In the genomic region with DNA sequence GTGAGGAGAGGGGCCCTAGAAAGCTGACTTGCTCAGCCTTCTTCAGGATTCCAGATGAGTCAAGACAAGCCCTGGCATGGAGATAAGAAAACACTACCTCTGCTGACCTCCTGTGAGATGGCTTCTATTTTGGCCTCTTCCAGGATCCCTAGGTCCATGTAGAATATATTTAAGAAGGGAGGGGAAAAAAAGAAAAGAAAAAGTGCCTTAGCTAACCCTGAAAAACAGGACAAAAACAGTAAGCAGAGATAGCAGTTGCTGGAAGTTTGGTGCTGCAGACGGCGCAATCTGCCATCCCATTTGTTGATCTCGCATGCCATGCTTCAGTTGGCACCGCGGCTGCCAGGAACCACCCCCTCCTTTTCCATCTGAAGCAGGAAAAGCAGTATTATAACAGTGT, we compare ENCODE assay signal across 9 cellular contexts.
DNase-seq lines count a peak whose midpoint lies in the region; ATAC-seq and TF ChIP-seq lines count a peak whose summit lies in the region.
"Had no signal": no experiment of that assay in that cellular context is flagged by ENCODE, and none has a peak within 500 bp of the region (broad histone marks: within the 10 kb centered on the region; RNA-seq: fewer than 3 reads in every experiment).

No MANE protein-coding gene starts in this region.

- no peak overlapping the region for H2AFZ ChIP-seq in hepatocyte

- H3K4me3 ChIP-seq in ascending aorta (no peak overlapping the region), hepatocyte (no peak overlapping the region), skeletal muscle satellite cell (ENCODE audit: low read length) (no peak overlapping the region)
- no peak overlapping the region for H3K4me3 ChIP-seq in CD8-positive, alpha-beta T cell (ENCODE audit: low read depth, low read length)

- H3K36me3 Mint-ChIP-seq in glutamatergic neuron (ENCODE audit: unreplicated experiment) = no peaks in the 10 kb centered on the region
- H3K36me3 Mint-ChIP-seq in CD8-positive, alpha-beta T cell = no peaks in the 10 kb centered on the region

- H3K4me1 ChIP-seq in ascending aorta = peaks cover 8 to 44% of the 10 kb centered on the region in 2 donors
- peaks cover 35% of the 10 kb centered on the region for H3K4me1 ChIP-seq in hepatocyte (ENCODE audit: insufficient read depth)
- H3K4me1 ChIP-seq in skeletal muscle satellite cell (ENCODE audit: control insufficient read depth, insufficient read depth, low read length) = peaks cover 73% of the 10 kb centered on the region
- peaks cover 9% of the 10 kb centered on the region for H3K4me1 ChIP-seq in CD8-positive, alpha-beta T cell (ENCODE audit: insufficient read depth, low read length)

- H3K9me3 ChIP-seq in ascending aorta (no peaks in the 10 kb centered on the region), hepatocyte (ENCODE audit: low read depth) (no peaks in the 10 kb centered on the region), skeletal muscle satellite cell (replicated peaks; ENCODE audit: low read length) (no peaks in the 10 kb centered on the region)
- no peaks in the 10 kb centered on the region for H3K9me3 ChIP-seq in CD8-positive, alpha-beta T cell (ENCODE audit: low read length)

- intact Hi-C loops in ascending aorta (cut with DNase I) = loop anchor here (5.0 kb wide), 2 partner anchors 51 to 101 kb away; partner anchors contain the start of gene ARMC2
- intact Hi-C loops in CD8-positive, alpha-beta T cell (cut with DNase I, micrococcal nuclease) = no loop called here

- WGBS in hepatocyte (ENCODE audit: low lambda C conversion rate, missing lambda C conversion rate) = 97% methylated on average over 5 of the region's 5 CpGs

- H3K27ac Mint-ChIP-seq in glutamatergic neuron (ENCODE audit: unreplicated experiment) = no peak overlapping the region
- no peak overlapping the region for H3K27ac Mint-ChIP-seq in CD8-positive, alpha-beta T cell

- DNase-seq in DMS79 treated with DMSO at 0.1 percent for 48 hours (lab: John Stamatoyannopoulos, UW) (peak; percentile 71), ascending aorta (ENCODE audit: low spot score in 2 of 2) (no peak), hepatocyte (ENCODE audit: low spot score) (no peak), glutamatergic neuron (no peak)
- no peak for DNase-seq in CD8-positive, alpha-beta T cell
- DNase-seq in stimulated activated CD4-positive, alpha-beta T cell treated with anti-CD3 and anti-CD28 coated beads, Interleukin-15, amount 100 ng/mL, for 24 hours = no peak
- DNase-seq: DND-41 had no signal

- H3K4me1 Mint-ChIP-seq in glutamatergic neuron (ENCODE audit: low read depth, unreplicated experiment) = peaks cover 22% of the 10 kb centered on the region
- peaks cover 21% of the 10 kb centered on the region for H3K4me1 Mint-ChIP-seq in CD8-positive, alpha-beta T cell (ENCODE audit: low read depth)

- H3K27me3 ChIP-seq in ascending aorta (no peaks in the 10 kb centered on the region), hepatocyte (no peaks in the 10 kb centered on the region), skeletal muscle satellite cell (ENCODE audit: control insufficient read depth, insufficient read depth, low read length) (no peaks in the 10 kb centered on the region)
- no peaks in the 10 kb centered on the region for H3K27me3 ChIP-seq in CD8-positive, alpha-beta T cell (ENCODE audit: insufficient read depth, low read length)

- H3K4me3 Mint-ChIP-seq in glutamatergic neuron (ENCODE audit: unreplicated experiment) = no peak overlapping the region
- no peak overlapping the region for H3K4me3 Mint-ChIP-seq in CD8-positive, alpha-beta T cell

- peak overlapping the region; percentile 57 for H3K9ac ChIP-seq in skeletal muscle satellite cell (ENCODE audit: low read depth, low read length)

- no peaks in the 10 kb centered on the region for H4K20me1 ChIP-seq in hepatocyte (ENCODE audit: insufficient read depth, poor library complexity, severe bottlenecking)

- H3K36me3 ChIP-seq in ascending aorta (no peaks in the 10 kb centered on the region), hepatocyte (replicated peaks; ENCODE audit: insufficient read depth, low read depth) (no peaks in the 10 kb centered on the region), skeletal muscle satellite cell (ENCODE audit: insufficient read depth, low read length) (no peaks in the 10 kb centered on the region)
- H3K36me3 ChIP-seq in CD8-positive, alpha-beta T cell (ENCODE audit: insufficient read depth, low read length) = no peaks in the 10 kb centered on the region

- no peak for ATAC-seq in CD8-positive, alpha-beta T cell
- no peak for ATAC-seq in HG03280 (IDR thresholded peaks at IDR 0.05; ENCODE audit: unreplicated experiment)

- no peak overlapping the region for H3K4me2 ChIP-seq in hepatocyte
- peak overlapping the region; percentile 64 for H3K4me2 ChIP-seq in skeletal muscle satellite cell (ENCODE audit: low read length)

- H3K9me3 Mint-ChIP-seq in glutamatergic neuron (ENCODE audit: unreplicated experiment) = no peaks in the 10 kb centered on the region
- no peaks in the 10 kb centered on the region for H3K9me3 Mint-ChIP-seq in CD8-positive, alpha-beta T cell

- H3K27me3 Mint-ChIP-seq in glutamatergic neuron (ENCODE audit: unreplicated experiment) = no peaks in the 10 kb centered on the region
- H3K27me3 Mint-ChIP-seq in CD8-positive, alpha-beta T cell (ENCODE audit: low read depth) = no peaks in the 10 kb centered on the region

- no peaks in the 10 kb centered on the region for H3K79me2 ChIP-seq in hepatocyte

- CTCF ChIA-PET in CD8-positive, alpha-beta T cell (lab: Charles Lee) = interaction anchor here (1.3 kb wide), 1 partner anchor 112 kb away, joined by 3 read pairs; no protein-coding TSS in a partner anchor

- peak overlapping the region; percentile 62 to 91 for H3K27ac ChIP-seq in ascending aorta
- peak overlapping the region; percentile 47 for H3K27ac ChIP-seq in hepatocyte
- H3K27ac ChIP-seq in CD8-positive, alpha-beta T cell (ENCODE audit: low read depth, low read length) = no peak overlapping the region

- POLR2A ChIA-PET in CD8-positive, alpha-beta T cell (lab: Charles Lee) = interaction anchor here (0.7 kb wide), 2 partner anchors 11 to 147 kb away, joined by 3 to 7 read pairs; partner anchors contain the start of gene CEP57L1

- H3K9me2 ChIP-seq in hepatocyte (replicated peaks; ENCODE audit: insufficient read depth) = no peaks in the 10 kb centered on the region

- no peak for TF ChIP-seq CTCF in ascending aorta (IDR thresholded peaks at IDR 0.05)
- no peak for TF ChIP-seq CTCF in hepatocyte (IDR thresholded peaks at IDR 0.05; ENCODE audit: poor library complexity)
- no peak for TF ChIP-seq CTCF in glutamatergic neuron (IDR thresholded peaks at IDR 0.05; ENCODE audit: partially characterized antibody, unreplicated experiment)
- TF ChIP-seq CTCF in CD8-positive, alpha-beta T cell (IDR thresholded peaks at IDR 0.05) = no peak
